Comparison of ENCODE assay signal across 36 cellular contexts in genomic region chr9:119391878-119392277, GRCh38. TPM values are rescaled to one million over a fixed set of nuclear protein-coding genes. Genes with fewer than 3 reads are reported as not detected.
"Had no signal": no experiment of that assay in that cellular context is flagged by ENCODE, and none has a peak within 500 bp of the region (broad histone marks: within the 10 kb centered on the region; RNA-seq: fewer than 3 reads in every experiment).

No MANE protein-coding gene starts in this region.

- H3K4me1 Mint-ChIP-seq: activated CD4-positive, alpha-beta T cell treated with anti-CD3 and anti-CD28 coated beads, Interleukin-2, amount 10 ng/mL, durations not matched to agents 24 days and 14 days; activated naive CD8-positive, alpha-beta T cell treated with anti-CD3 and anti-CD28 coated beads for 36 hours had no signal

- FAIRE-seq: astrocyte, colon, TTC549 had no signal

- DNase-seq: activated CD4-positive, alpha-beta memory T cell treated with anti-CD3 and anti-CD28 coated beads for 36 hours; activated CD4-positive, alpha-beta T cell treated with anti-CD3 and anti-CD28 coated beads for 4 hours; activated CD4-positive, alpha-beta T cell treated with anti-CD3 and anti-CD28 coated beads, Interleukin-2, amount 10 ng/mL, durations not matched to agents 24 days and 14 days; activated CD4-positive, alpha-beta T cell treated with anti-CD3 and anti-CD28 coated beads, Interleukin-2, amount 50 U/mL, for 1 hour; activated CD4-positive, alpha-beta T cell treated with anti-CD3 and anti-CD28 coated beads, Interleukin-2, amount 50 U/mL, for 4 hours; activated CD4-positive, CD25-positive, alpha-beta regulatory T cell treated with anti-CD3 and anti-CD28 coated beads, Interleukin-2, amount 50 U/mL, for 72 hours; activated CD8-positive, alpha-beta memory T cell treated with anti-CD3 and anti-CD28 coated beads, Interleukin-2, amount 50 U/mL, for 4 hours; activated CD8-positive, alpha-beta T cell treated with anti-CD3 and anti-CD28 coated beads for 36 hours; activated effector memory CD4-positive, alpha-beta T cell treated with Interleukin-2 at 50 U/mL for 16 hours; activated gamma-delta T cell; activated naive CD4-positive, alpha-beta T cell treated with anti-CD3 and anti-CD28 coated beads, Interleukin-2, amount 50 U/mL, for 16 hours; activated naive CD4-positive, alpha-beta T cell treated with Interleukin-2 at 50 U/mL for 16 hours; activated naive CD8-positive, alpha-beta T cell treated with anti-CD3 and anti-CD28 coated beads for 36 hours; activated T-cell treated with anti-CD3 and anti-CD28 coated beads for 4 hours; activated T-cell treated with anti-CD3 and anti-CD28 coated beads, Interleukin-2, amount 50 U/mL, for 1 hour; activated T-cell treated with anti-CD3 and anti-CD28 coated beads, Interleukin-2, amount 50 U/mL, for 4 hours; activated T-cell treated with anti-CD3 and anti-CD28 coated beads, Interleukin-2, amount 50 U/mL, for 72 hours; adrenal gland; amniotic stem cell; aorta; body of pancreas; brain microvascular endothelial cell; central memory CD4-positive, alpha-beta T cell; T-helper 1 cell; T-helper 2 cell; T-helper 9 cell; WERI-Rb-1 had no signal

- ATAC-seq: activated CD8-positive, alpha-beta T cell treated with anti-CD3 and anti-CD28 coated beads for 36 hours; activated naive CD4-positive, alpha-beta T cell treated with anti-CD3 and anti-CD28 coated beads, Interleukin-2, amount 50 U/mL, for 72 hours; activated T-cell treated with anti-CD3 and anti-CD28 coated beads, Interleukin-2, amount 50 U/mL, for 4 hours; activated T-cell treated with anti-CD3 and anti-CD28 coated beads, Interleukin-2, amount 50 U/mL, for 72 hours; body of pancreas; WTC11 had no signal

- H3K36me3 Mint-ChIP-seq: activated CD4-positive, alpha-beta memory T cell treated with anti-CD3 and anti-CD28 coated beads for 36 hours; activated naive CD4-positive, alpha-beta T cell treated with anti-CD3 and anti-CD28 coated beads, Interleukin-2, amount 50 U/mL, for 72 hours; activated naive CD8-positive, alpha-beta T cell treated with anti-CD3 and anti-CD28 coated beads for 36 hours; WTC11 had no signal

- H3K9me3 Mint-ChIP-seq: activated CD4-positive, alpha-beta T cell treated with anti-CD3 and anti-CD28 coated beads, Interleukin-2, amount 10 ng/mL, durations not matched to agents 24 days and 14 days; activated T-cell treated with anti-CD3 and anti-CD28 coated beads, Interleukin-2, amount 50 U/mL, for 4 hours; activated T-helper 2 cell treated with anti-CD3 and anti-CD28 coated beads, Interferon-gamma antibody, Interleukin-2, Interleukin-4, amounts not matched to agents 10 μg/mL and 5 μg/mL and 100 μg/mL, durations not matched to agents 14 hours and 24 hours and 36 hours; T-helper 1 cell treated with Interleukin-12 subunit alpha and Interleukin-12 subunit beta and Interleukin-4 antibody, amounts not matched to agents 30 μg/mL and 1 μg/mL, for 36 hours; T-helper 2 cell treated with Interferon-gamma antibody and Interleukin-4, amounts not matched to agents 5 μg/mL and 100 μg/mL, for 36 hours; WTC11 had no signal

- H3K4me3 Mint-ChIP-seq: activated CD4-positive, alpha-beta memory T cell treated with anti-CD3 and anti-CD28 coated beads for 36 hours; activated CD4-positive, alpha-beta T cell treated with anti-CD3 and anti-CD28 coated beads, Interleukin-2, amount 10 ng/mL, durations not matched to agents 24 days and 14 days; activated CD8-positive, alpha-beta T cell treated with anti-CD3 and anti-CD28 coated beads for 36 hours; activated naive CD8-positive, alpha-beta T cell treated with anti-CD3 and anti-CD28 coated beads for 36 hours; activated T-cell treated with anti-CD3 and anti-CD28 coated beads, Interleukin-2, amount 50 U/mL, for 4 hours; activated T-cell treated with anti-CD3 and anti-CD28 coated beads, Interleukin-2, amount 50 U/mL, for 72 hours; T-helper 1 cell treated with Interleukin-12 subunit alpha and Interleukin-12 subunit beta and Interleukin-4 antibody, amounts not matched to agents 30 μg/mL and 1 μg/mL, for 36 hours; T-helper 2 cell treated with Interferon-gamma antibody and Interleukin-4, amounts not matched to agents 5 μg/mL and 100 μg/mL, for 36 hours; WTC11 had no signal

- H3K27ac Mint-ChIP-seq: activated CD4-positive, alpha-beta memory T cell treated with anti-CD3 and anti-CD28 coated beads for 36 hours; activated CD4-positive, alpha-beta T cell treated with anti-CD3 and anti-CD28 coated beads, Interleukin-2, amount 10 ng/mL, durations not matched to agents 24 days and 14 days; activated CD8-positive, alpha-beta T cell treated with anti-CD3 and anti-CD28 coated beads for 36 hours; activated naive CD4-positive, alpha-beta T cell treated with anti-CD3 and anti-CD28 coated beads, Interleukin-2, amount 50 U/mL, for 72 hours; activated naive CD8-positive, alpha-beta T cell treated with anti-CD3 and anti-CD28 coated beads for 36 hours; activated T-cell treated with anti-CD3 and anti-CD28 coated beads, Interleukin-2, amount 50 U/mL, for 72 hours; activated T-helper 2 cell treated with anti-CD3 and anti-CD28 coated beads, Interferon-gamma antibody, Interleukin-2, Interleukin-4, amounts not matched to agents 10 μg/mL and 5 μg/mL and 100 μg/mL, durations not matched to agents 14 hours and 24 hours and 36 hours; T-helper 1 cell treated with Interleukin-12 subunit alpha and Interleukin-12 subunit beta and Interleukin-4 antibody, amounts not matched to agents 30 μg/mL and 1 μg/mL, for 36 hours; T-helper 2 cell treated with Interferon-gamma antibody and Interleukin-4, amounts not matched to agents 5 μg/mL and 100 μg/mL, for 36 hours; WTC11 had no signal

- H3K27me3 Mint-ChIP-seq: activated CD4-positive, alpha-beta memory T cell treated with anti-CD3 and anti-CD28 coated beads for 36 hours; activated CD4-positive, alpha-beta T cell treated with anti-CD3 and anti-CD28 coated beads, Interleukin-2, amount 10 ng/mL, durations not matched to agents 24 days and 14 days; activated CD8-positive, alpha-beta T cell treated with anti-CD3 and anti-CD28 coated beads for 36 hours; activated naive CD8-positive, alpha-beta T cell treated with anti-CD3 and anti-CD28 coated beads for 36 hours had no signal

RNA-seq across cellular contexts. Expression of gene BRINP1, which starts 22.6 kb away (rescaled TPM):
- total RNA-seq: activated CD4-positive, alpha-beta memory T cell treated with anti-CD3 and anti-CD28 coated beads for 36 hours; activated CD4-positive, alpha-beta T cell treated with anti-CD3 and anti-CD28 coated beads, Interleukin-2, amount 10 ng/mL, durations not matched to agents 24 days and 14 days; activated CD8-positive, alpha-beta memory T cell treated with anti-CD3 and anti-CD28 coated beads for 36 hours; activated CD8-positive, alpha-beta T cell treated with anti-CD3 and anti-CD28 coated beads for 36 hours; activated naive CD4-positive, alpha-beta T cell treated with anti-CD3 and anti-CD28 coated beads, Interleukin-2, amount 50 U/mL, for 72 hours; activated naive CD8-positive, alpha-beta T cell treated with anti-CD3 and anti-CD28 coated beads for 36 hours; activated T-cell treated with anti-CD3 and anti-CD28 coated beads, Interleukin-2, amount 50 U/mL, for 4 hours; activated T-cell treated with anti-CD3 and anti-CD28 coated beads, Interleukin-2, amount 50 U/mL, for 72 hours; activated T-helper 2 cell treated with anti-CD3 and anti-CD28 coated beads, Interferon-gamma antibody, Interleukin-2, Interleukin-4, amounts not matched to agents 10 μg/mL and 5 μg/mL and 100 μg/mL, durations not matched to agents 14 hours and 24 hours and 36 hours had no signal
